Comparison of ENCODE assay signal across 19 cellular contexts in the genomic region with DNA sequence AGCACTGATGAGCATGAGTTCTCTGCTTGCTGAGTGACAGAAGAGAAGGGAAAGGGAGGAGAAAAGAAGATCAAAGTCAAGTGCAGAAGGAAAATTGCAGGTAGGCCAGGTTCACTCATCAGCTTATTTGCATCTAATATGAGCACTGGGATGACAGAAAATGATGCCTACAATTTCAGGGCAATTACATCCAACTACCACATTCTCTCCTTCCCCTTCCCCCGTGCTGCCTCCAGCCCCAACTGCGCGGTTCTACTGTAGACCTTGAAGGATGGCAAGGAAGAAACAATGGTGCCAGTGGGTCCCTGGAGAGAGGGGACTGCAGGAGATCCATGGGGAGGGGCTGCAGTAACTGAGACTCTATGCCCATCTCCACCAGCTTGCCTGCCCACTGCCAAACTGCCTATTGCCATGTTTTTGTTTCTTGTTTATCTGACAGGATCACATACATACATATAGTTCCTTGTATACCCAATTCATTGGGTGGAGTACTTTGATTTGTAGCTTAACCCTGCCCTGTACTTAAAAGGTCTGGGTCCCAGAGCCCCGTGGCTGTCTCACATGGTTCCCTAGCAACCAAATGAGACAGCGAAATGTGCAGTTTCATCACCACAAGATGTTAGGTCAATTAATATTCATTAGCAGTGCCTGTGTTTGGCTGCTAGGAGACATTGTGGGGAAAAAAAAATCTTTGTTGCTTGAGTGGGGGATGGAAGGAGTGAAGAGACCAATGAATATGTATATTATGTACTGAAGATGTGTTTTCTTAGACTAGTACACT.
A peak's percentile ranks its signal among the peaks of the same experiment; 100 is the strongest.
DNase-seq lines count a peak whose midpoint lies in the region; ATAC-seq and TF ChIP-seq lines count a peak whose summit lies in the region.
"Had no signal": no experiment of that assay in that cellular context is flagged by ENCODE, and none has a peak within 500 bp of the region (broad histone marks: within the 10 kb centered on the region; RNA-seq: fewer than 3 reads in every experiment).

No MANE protein-coding gene starts in this region.

- no peaks in the 10 kb centered on the region for H3K9me3 Mint-ChIP-seq in nephron progenitor cell
- H3K9me3 Mint-ChIP-seq: activated naive CD8-positive, alpha-beta T cell treated with anti-CD3 and anti-CD28 coated beads for 36 hours; activated T-cell treated with anti-CD3 and anti-CD28 coated beads, Interleukin-2, amount 50 U/mL, for 24 hours; T-helper 2 cell treated with Interferon-gamma antibody and Interleukin-4, amounts not matched to agents 5 μg/mL and 100 μg/mL, for 36 hours had no signal

- ATAC-seq in HG02981 (IDR thresholded peaks at IDR 0.05; ENCODE audit: unreplicated experiment): no peak
- ATAC-seq: activated CD4-positive, alpha-beta T cell treated with anti-CD3 and anti-CD28 coated beads for 36 hours had no signal

- in situ Hi-C loops in brain microvascular endothelial cell (cut with HindIII; ENCODE audit: low pct_ligation_motif_present, low sequenced_read_pairs): no loop called here

- peak; percentile 9 for DNase-seq in DMS153 treated with DMSO at 0.1 percent for 48 hours (lab: John Stamatoyannopoulos, UW; ENCODE audit: unreplicated experiment)
- peak; percentile 85 for DNase-seq in NCI-H1436 treated with DMSO at 0.1 percent for 48 hours (lab: John Stamatoyannopoulos, UW)
- peak in 35 of 61 donors; percentile 1 to 85 (median 43) for DNase-seq in caudate nucleus (lab: John Stamatoyannopoulos, UW)
- no peak for DNase-seq in nephron progenitor cell
- DNase-seq in NCI-H128 (lab: John Stamatoyannopoulos, UW; ENCODE audit: unreplicated experiment): no peak
- no peak for DNase-seq in brain microvascular endothelial cell
- DNase-seq in A172 (ENCODE audit: low spot score): no peak
- DNase-seq: activated CD4-positive, alpha-beta T cell treated with anti-CD3 and anti-CD28 coated beads for 36 hours; activated naive CD8-positive, alpha-beta T cell treated with anti-CD3 and anti-CD28 coated beads for 36 hours; activated T-cell treated with anti-CD3 and anti-CD28 coated beads, Interleukin-2, amount 50 U/mL, for 24 hours; AML-193; foreskin melanocyte; GOT3; NCI-H510A; stomach had no signal

- no peak overlapping the region for H3K4me3 ChIP-seq in brain microvascular endothelial cell (ENCODE audit: low read depth, low read length)
- H3K4me3 ChIP-seq: cardiac muscle cell, prostate gland, stomach had no signal

- H3K36me3 Mint-ChIP-seq in nephron progenitor cell (ENCODE audit: low read depth): no peaks in the 10 kb centered on the region
- H3K36me3 Mint-ChIP-seq: activated naive CD8-positive, alpha-beta T cell treated with anti-CD3 and anti-CD28 coated beads for 36 hours had no signal

- TF ChIP-seq CTCF in nephron progenitor cell (IDR thresholded peaks at IDR 0.05): no peak
- TF ChIP-seq CTCF in brain microvascular endothelial cell (IDR thresholded peaks at IDR 0.05; ENCODE audit: low read depth, low read length, missing control alignments): no peak

- H3K27ac Mint-ChIP-seq in nephron progenitor cell: peak overlapping the region; percentile 68
- H3K27ac Mint-ChIP-seq: activated CD4-positive, alpha-beta T cell treated with anti-CD3 and anti-CD28 coated beads for 36 hours; activated naive CD8-positive, alpha-beta T cell treated with anti-CD3 and anti-CD28 coated beads for 36 hours; activated T-cell treated with anti-CD3 and anti-CD28 coated beads, Interleukin-2, amount 50 U/mL, for 24 hours; T-helper 2 cell treated with Interferon-gamma antibody and Interleukin-4, amounts not matched to agents 5 μg/mL and 100 μg/mL, for 36 hours had no signal

- H3K4me1 Mint-ChIP-seq in nephron progenitor cell: peaks cover 5% of the 10 kb centered on the region

- peak overlapping the region; percentile 86 for H3K27ac ChIP-seq in caudate nucleus (ENCODE audit: low read depth, low read length)
- no peak overlapping the region for H3K27ac ChIP-seq in brain microvascular endothelial cell
- H3K27ac ChIP-seq: cardiac muscle cell, prostate gland, stomach had no signal

- no peak overlapping the region for H3K4me3 Mint-ChIP-seq in nephron progenitor cell
- H3K4me3 Mint-ChIP-seq: activated CD4-positive, alpha-beta T cell treated with anti-CD3 and anti-CD28 coated beads for 36 hours; activated naive CD8-positive, alpha-beta T cell treated with anti-CD3 and anti-CD28 coated beads for 36 hours; activated T-cell treated with anti-CD3 and anti-CD28 coated beads, Interleukin-2, amount 50 U/mL, for 24 hours; T-helper 2 cell treated with Interferon-gamma antibody and Interleukin-4, amounts not matched to agents 5 μg/mL and 100 μg/mL, for 36 hours had no signal

- H3K36me3 ChIP-seq in brain microvascular endothelial cell (replicated peaks): no peaks in the 10 kb centered on the region
- H3K36me3 ChIP-seq: cardiac muscle cell, prostate gland, stomach had no signal

- H3K27me3 ChIP-seq in brain microvascular endothelial cell (replicated peaks): no peaks in the 10 kb centered on the region
- H3K27me3 ChIP-seq: cardiac muscle cell, stomach had no signal

- H3K27me3 Mint-ChIP-seq in nephron progenitor cell (ENCODE audit: low read depth, poor library complexity): peaks cover 14% of the 10 kb centered on the region

Comparison
In these comparisons a context has a peak if more than half of its experiments do, and no peak if none do; other contexts are left out.
1. DNase-seq: peak in DMS153 treated with DMSO at 0.1 percent for 48 hours (single experiment), NCI-H1436 treated with DMSO at 0.1 percent for 48 hours (single experiment) and caudate nucleus (35 of 61); none in nephron progenitor cell (single experiment), NCI-H128 (single experiment), brain microvascular endothelial cell (single experiment) and A172 (single experiment).